Comparison of ENCODE assay signal across 14 cellular contexts in genomic region chr13:48816696-48817095, GRCh38.
DNase-seq lines count a peak whose midpoint lies in the region; ATAC-seq and TF ChIP-seq lines count a peak whose summit lies in the region.
"Had no signal": no experiment of that assay in that cellular context is flagged by ENCODE, and none has a peak within 500 bp of the region (broad histone marks: within the 10 kb centered on the region; RNA-seq: fewer than 3 reads in every experiment).

No MANE protein-coding gene starts in this region.

- no peak for DNase-seq in activated CD4-positive, alpha-beta T cell treated with anti-CD3 and anti-CD28 coated beads, Interleukin-2, amount 10 ng/mL, durations not matched to agents 7 days and 5 days
- DNase-seq in activated CD4-positive, alpha-beta T cell treated with anti-CD3 and anti-CD28 coated beads, Interleukin-2, amount 50 U/mL, for 4 hours, result no peak
- no peak for DNase-seq in MM.1S
- no peak for DNase-seq in naive thymus-derived CD8-positive, alpha-beta T cell
- DNase-seq in KG1 (lab: John Stamatoyannopoulos, UW), result no peak
- DNase-seq in activated CD4-positive, CD25-positive, alpha-beta regulatory T cell (lab: John Stamatoyannopoulos, UW), result no peak
- DNase-seq in HAP-1 (ENCODE audit: low spot score in 2 of 2), result no peak
- DNase-seq: activated gamma-delta T cell treated with Interleukin-2 at 50 U/mL for 16 hours; effector CD8-positive, alpha-beta T cell; lower lobe of right lung; NCI-H1092 treated with DMSO at 0.1 percent for 48 hours; NCI-H226 had no signal

- no peak overlapping the region for H3K27ac ChIP-seq in MM.1S (ENCODE audit: low read length)
- H3K27ac ChIP-seq: lower lobe of right lung had no signal

- no peak for TF ChIP-seq CTCF in MM.1S (IDR thresholded peaks at IDR 0.05; ENCODE audit: low read length)

- no peak overlapping the region for H3K4me3 Mint-ChIP-seq in activated CD4-positive, alpha-beta T cell treated with anti-CD3 and anti-CD28 coated beads, Interleukin-2, amount 10 ng/mL, durations not matched to agents 7 days and 5 days
- peak overlapping the region; percentile 57 for H3K4me3 Mint-ChIP-seq in activated T-helper 17 cell treated with anti-CD3 and anti-CD28 coated beads, Interleukin-2, amount 50 U/mL, for 72 hours
- H3K4me3 Mint-ChIP-seq in naive thymus-derived CD8-positive, alpha-beta T cell, result peak overlapping the region in 9 of 10 donors; percentile 39 to 78 (median 67)

- no peak overlapping the region for H2AFZ ChIP-seq in MM.1S (ENCODE audit: low read length)

- H3K9ac ChIP-seq in MM.1S (ENCODE audit: low read length), result no peak overlapping the region

- no peak for ATAC-seq in activated T-helper 17 cell treated with anti-CD3 and anti-CD28 coated beads, Interleukin-2, amount 50 U/mL, for 72 hours (replicated peaks)
- no peak for ATAC-seq in naive thymus-derived CD8-positive, alpha-beta T cell
- ATAC-seq: lower lobe of right lung had no signal

- H3K9me3 Mint-ChIP-seq in activated CD4-positive, alpha-beta T cell treated with anti-CD3 and anti-CD28 coated beads, Interleukin-2, amount 10 ng/mL, durations not matched to agents 7 days and 5 days, result peaks cover 2% of the 10 kb centered on the region
- H3K9me3 Mint-ChIP-seq in activated T-helper 17 cell treated with anti-CD3 and anti-CD28 coated beads, Interleukin-2, amount 50 U/mL, for 72 hours, result no peaks in the 10 kb centered on the region
- H3K9me3 Mint-ChIP-seq in naive thymus-derived CD8-positive, alpha-beta T cell, result peaks cover 0 to 5% (median 0%) of the 10 kb centered on the region in 9 donors

- CTCF ChIA-PET in activated CD4-positive, alpha-beta T cell treated with anti-CD3 and anti-CD28 coated beads, Interleukin-2, amount 10 ng/mL, durations not matched to agents 7 days and 5 days (lab: Charles Lee), result interaction anchor here (0.8 kb wide), 1 partner anchor 180 kb away, joined by 3 read pairs; no protein-coding TSS in a partner anchor

- no peaks in the 10 kb centered on the region for H3F3A ChIP-seq in MM.1S (ENCODE audit: insufficient read depth, low read length)

- no peaks in the 10 kb centered on the region for H3K36me3 ChIP-seq in MM.1S (replicated peaks; ENCODE audit: insufficient read depth, low read length)
- H3K36me3 ChIP-seq in HAP-1 (replicated peaks), result no peaks in the 10 kb centered on the region
- H3K36me3 ChIP-seq: lower lobe of right lung, thoracic aorta had no signal

- peak overlapping the region; percentile 39 for H3K27ac Mint-ChIP-seq in activated CD4-positive, alpha-beta T cell treated with anti-CD3 and anti-CD28 coated beads, Interleukin-2, amount 10 ng/mL, durations not matched to agents 7 days and 5 days
- H3K27ac Mint-ChIP-seq in activated T-helper 17 cell treated with anti-CD3 and anti-CD28 coated beads, Interleukin-2, amount 50 U/mL, for 72 hours, result no peak overlapping the region
- peak overlapping the region in 4 of 10 donors; percentile 22 to 84 (median 70) for H3K27ac Mint-ChIP-seq in naive thymus-derived CD8-positive, alpha-beta T cell

- H3K4me3 ChIP-seq in MM.1S (ENCODE audit: low read length), result no peak overlapping the region
- no peak overlapping the region for H3K4me3 ChIP-seq in HAP-1
- H3K4me3 ChIP-seq: lower lobe of right lung, thoracic aorta had no signal

- in situ Hi-C loops in HAP-1 (cut with MboI; ENCODE audit: low sequenced_read_pairs), result no loop called here

- H3K9me3 ChIP-seq in MM.1S (replicated peaks; ENCODE audit: insufficient read depth, low read length) (no peaks in the 10 kb centered on the region), HAP-1 (no peaks in the 10 kb centered on the region)
- H3K9me3 ChIP-seq: lower lobe of right lung, thoracic aorta had no signal

- H3K4me1 ChIP-seq in MM.1S (ENCODE audit: low read length) (0 out of 2 replicates have a peak, but pooled peaks cover 3% of the 10 kb centered on the region), HAP-1 (no peaks in the 10 kb centered on the region)

- H4K20me1 ChIP-seq in MM.1S (ENCODE audit: insufficient read depth, low read length), result no peaks in the 10 kb centered on the region

- H3K27me3 ChIP-seq in MM.1S (replicated peaks; ENCODE audit: insufficient read depth, low read length) (no peaks in the 10 kb centered on the region), HAP-1 (ENCODE audit: low read depth) (no peaks in the 10 kb centered on the region)

- no peaks in the 10 kb centered on the region for H3K9me2 ChIP-seq in MM.1S (replicated peaks; ENCODE audit: insufficient read depth, low read length)

- peak overlapping the region; percentile 44; the same call in 1 of the 2 replicates for H3K4me2 ChIP-seq in MM.1S (ENCODE audit: low read depth, low read length)

- POLR2A ChIA-PET in activated CD4-positive, alpha-beta T cell treated with anti-CD3 and anti-CD28 coated beads, Interleukin-2, amount 10 ng/mL, durations not matched to agents 7 days and 5 days (lab: Charles Lee), result interaction anchor here (0.5 kb wide), 1 partner anchor 159 kb away, joined by 4 read pairs; the partner anchor contains the start of gene FNDC3A
- POLR2A ChIA-PET in naive thymus-derived CD8-positive, alpha-beta T cell (lab: Charles Lee), result interaction anchor here (0.5 kb wide), 1 partner anchor 1641 kb away, joined by 3 read pairs; no protein-coding TSS in a partner anchor

- no peaks in the 10 kb centered on the region for H3K79me2 ChIP-seq in MM.1S (ENCODE audit: low read length)

- H3K27me3 Mint-ChIP-seq in activated CD4-positive, alpha-beta T cell treated with anti-CD3 and anti-CD28 coated beads, Interleukin-2, amount 10 ng/mL, durations not matched to agents 7 days and 5 days, result peaks cover 9% of the 10 kb centered on the region
- no peaks in the 10 kb centered on the region for H3K27me3 Mint-ChIP-seq in activated T-helper 17 cell treated with anti-CD3 and anti-CD28 coated beads, Interleukin-2, amount 50 U/mL, for 72 hours
- H3K27me3 Mint-ChIP-seq in naive thymus-derived CD8-positive, alpha-beta T cell, result peaks cover 0 to 4% (median 0%) of the 10 kb centered on the region in 5 donors

- H3K4me1 Mint-ChIP-seq in activated CD4-positive, alpha-beta T cell treated with anti-CD3 and anti-CD28 coated beads, Interleukin-2, amount 10 ng/mL, durations not matched to agents 7 days and 5 days, result peaks cover 13% of the 10 kb centered on the region
- H3K4me1 Mint-ChIP-seq in activated T-helper 17 cell treated with anti-CD3 and anti-CD28 coated beads, Interleukin-2, amount 50 U/mL, for 72 hours, result peaks cover 11% of the 10 kb centered on the region
- H3K4me1 Mint-ChIP-seq in naive thymus-derived CD8-positive, alpha-beta T cell, result peaks cover 6 to 13% (median 12%) of the 10 kb centered on the region in 4 donors

- H3K36me3 Mint-ChIP-seq in activated CD4-positive, alpha-beta T cell treated with anti-CD3 and anti-CD28 coated beads, Interleukin-2, amount 10 ng/mL, durations not matched to agents 7 days and 5 days (ENCODE audit: low read depth), result no peaks in the 10 kb centered on the region
- no peaks in the 10 kb centered on the region for H3K36me3 Mint-ChIP-seq in activated T-helper 17 cell treated with anti-CD3 and anti-CD28 coated beads, Interleukin-2, amount 50 U/mL, for 72 hours (ENCODE audit: low read depth)
- H3K36me3 Mint-ChIP-seq in naive thymus-derived CD8-positive, alpha-beta T cell, result peaks cover 0 to 5% (median 0%) of the 10 kb centered on the region in 3 donors
